1 cellular context compared by ENCODE assay signal in genomic region chr12:132310181-132311040, GRCh38.
A peak's percentile ranks its signal among the peaks of the same experiment; 100 is the strongest.
TF ChIP-seq lines count a peak whose summit lies in the region.

No MANE protein-coding gene starts in this region.

TF ChIP-seq in HEK293, 187 proteins besides CTCF, POLR2A, EP300 and RAD21 (continued from another document):
- TF ChIP-seq ZNF660 (tag by site-specific recombination; IDR thresholded peaks at IDR 0.05) (no peak), ZFP37 (tag by site-specific recombination; IDR thresholded peaks at IDR 0.05) (no peak), YY2 (tag by site-specific recombination; IDR thresholded peaks at IDR 0.05) (no peak), ZNF248 (tag by site-specific recombination; IDR thresholded peaks at IDR 0.05) (no peak), ZNF174 (tag by site-specific recombination; IDR thresholded peaks at IDR 0.05) (no peak), TCF7L2 (IDR thresholded peaks at IDR 0.05; ENCODE audit: borderline replicate concordance, low read depth, low read length) (no peak), ZNF292 (tag by site-specific recombination; IDR thresholded peaks at IDR 0.05; ENCODE audit: borderline replicate concordance, low read depth) (no peak), EGR2 (tag by site-specific recombination; IDR thresholded peaks at IDR 0.05; ENCODE audit: low read depth) (peak; percentile 53), ZNF623 (tag by site-specific recombination; IDR thresholded peaks at IDR 0.05) (no peak), ZNF398 (tag by site-specific recombination; IDR thresholded peaks at IDR 0.05) (no peak), ZNF26 (tag by site-specific recombination; IDR thresholded peaks at IDR 0.05) (no peak), ZNF792 (tag by site-specific recombination; IDR thresholded peaks at IDR 0.05) (no peak), ZNF571 (tag by site-specific recombination; IDR thresholded peaks at IDR 0.05) (no peak)
